Comparison of ENCODE assay signal across 15 cellular contexts in genomic region chr17:34442387-34443111, GRCh38.
DNase-seq lines count a peak whose midpoint lies in the region; ATAC-seq lines count a peak whose summit lies in the region.
"Had no signal": no experiment of that assay in that cellular context is flagged by ENCODE, and none has a peak within 500 bp of the region (broad histone marks: within the 10 kb centered on the region; RNA-seq: fewer than 3 reads in every experiment).

No MANE protein-coding gene starts in this region.

- no peak overlapping the region for H3K4me3 Mint-ChIP-seq in activated T-helper 1 cell treated with anti-CD3 and anti-CD28 coated beads, Interleukin-12 subunit alpha, Interleukin-12 subunit beta, Interleukin-2, Interleukin-4 antibody, amounts not matched to agents 30 ng/mL and 10 ng/mL and 1 ng/mL, durations not matched to agents 14 hours and 24 hours and 36 hours
- H3K4me3 Mint-ChIP-seq: B cell; CD4-positive, CD25-positive, alpha-beta regulatory T cell had no signal

- peak; percentile 73 for ATAC-seq in Right ventricle myocardium superior (ENCODE audit: poor library complexity)
- ATAC-seq in left lobe of liver = peak; percentile 60
- no peak for ATAC-seq in GM18520 (IDR thresholded peaks at IDR 0.05; ENCODE audit: unreplicated experiment)

- no peaks in the 10 kb centered on the region for H3K36me3 Mint-ChIP-seq in activated T-helper 1 cell treated with anti-CD3 and anti-CD28 coated beads, Interleukin-12 subunit alpha, Interleukin-12 subunit beta, Interleukin-2, Interleukin-4 antibody, amounts not matched to agents 30 ng/mL and 10 ng/mL and 1 ng/mL, durations not matched to agents 14 hours and 24 hours and 36 hours (ENCODE audit: low read depth)
- H3K36me3 Mint-ChIP-seq: CD4-positive, CD25-positive, alpha-beta regulatory T cell had no signal

- H3K27ac Mint-ChIP-seq in activated T-helper 1 cell treated with anti-CD3 and anti-CD28 coated beads, Interleukin-12 subunit alpha, Interleukin-12 subunit beta, Interleukin-2, Interleukin-4 antibody, amounts not matched to agents 30 ng/mL and 10 ng/mL and 1 ng/mL, durations not matched to agents 14 hours and 24 hours and 36 hours = no peak overlapping the region
- H3K27ac Mint-ChIP-seq: B cell; CD4-positive, CD25-positive, alpha-beta regulatory T cell had no signal

- intact Hi-C loops in Right ventricle myocardium superior (cut with DNase I) = loop anchor here (10.0 kb wide), 1 partner anchor 82 kb away; no protein-coding TSS in a partner anchor
- intact Hi-C loops in cardiac septum (cut with DNase I) = loop anchor here (5.0 kb wide), 2 partner anchors 540 to 675 kb away; partner anchors contain the start of genes LIG3 and RAD51D
- intact Hi-C loops in activated T-helper 1 cell treated with anti-CD3 and anti-CD28 coated beads, Interleukin-12 subunit alpha, Interleukin-12 subunit beta, Interleukin-2, Interleukin-4 antibody, amounts not matched to agents 30 ng/mL and 10 ng/mL and 1 ng/mL, durations not matched to agents 14 hours and 24 hours and 36 hours (cut with micrococcal nuclease) = loop anchor here (5.0 kb wide), 1 partner anchor 195 kb away; no protein-coding TSS in a partner anchor

- no peaks in the 10 kb centered on the region for H3K4me1 Mint-ChIP-seq in activated T-helper 1 cell treated with anti-CD3 and anti-CD28 coated beads, Interleukin-12 subunit alpha, Interleukin-12 subunit beta, Interleukin-2, Interleukin-4 antibody, amounts not matched to agents 30 ng/mL and 10 ng/mL and 1 ng/mL, durations not matched to agents 14 hours and 24 hours and 36 hours (ENCODE audit: low read depth)
- H3K4me1 Mint-ChIP-seq: B cell; CD4-positive, CD25-positive, alpha-beta regulatory T cell had no signal

- no peak overlapping the region for H3K27ac ChIP-seq in caudate nucleus (ENCODE audit: low read depth, low read length)

- DNase-seq in Right ventricle myocardium superior = no peak
- DNase-seq in cardiac septum (ENCODE audit: low spot score) = no peak
- DNase-seq in caudate nucleus (lab: John Stamatoyannopoulos, UW) = peak in 32 of 61 donors; percentile 5 to 89 (median 31)
- no peak for DNase-seq in left lobe of liver (ENCODE audit: low spot score)
- no peak for DNase-seq in activated T-helper 1 cell treated with anti-CD3 and anti-CD28 coated beads, Interleukin-12 subunit alpha, Interleukin-12 subunit beta, Interleukin-2, Interleukin-4 antibody, amounts not matched to agents 30 ng/mL and 10 ng/mL and 1 ng/mL, durations not matched to agents 14 hours and 24 hours and 36 hours (ENCODE audit: low spot score)
- DNase-seq in HuH-7 (ENCODE audit: low spot score) = no peak
- DNase-seq: Caco-2; CD4-positive, CD25-positive, alpha-beta regulatory T cell; EL; GOT3; KG1; NCI-H1694 treated with DMSO at 0.1 percent for 48 hours; SIG-M5 had no signal

- H3K27me3 Mint-ChIP-seq in activated T-helper 1 cell treated with anti-CD3 and anti-CD28 coated beads, Interleukin-12 subunit alpha, Interleukin-12 subunit beta, Interleukin-2, Interleukin-4 antibody, amounts not matched to agents 30 ng/mL and 10 ng/mL and 1 ng/mL, durations not matched to agents 14 hours and 24 hours and 36 hours (ENCODE audit: insufficient read depth) = peaks cover 15% of the 10 kb centered on the region

- H3K9me3 Mint-ChIP-seq in activated T-helper 1 cell treated with anti-CD3 and anti-CD28 coated beads, Interleukin-12 subunit alpha, Interleukin-12 subunit beta, Interleukin-2, Interleukin-4 antibody, amounts not matched to agents 30 ng/mL and 10 ng/mL and 1 ng/mL, durations not matched to agents 14 hours and 24 hours and 36 hours = no peaks in the 10 kb centered on the region
- H3K9me3 Mint-ChIP-seq: CD4-positive, CD25-positive, alpha-beta regulatory T cell had no signal

Comparison
In these comparisons a context has a peak if more than half of its experiments do, and no peak if none do; other contexts are left out.
1. DNase-seq: peak in caudate nucleus (32 of 61); none in Right ventricle myocardium superior (single experiment), cardiac septum (single experiment), left lobe of liver (single experiment), activated T-helper 1 cell treated with anti-CD3 and anti-CD28 coated beads, Interleukin-12 subunit alpha, Interleukin-12 subunit beta, Interleukin-2, Interleukin-4 antibody, amounts not matched to agents 30 ng/mL and 10 ng/mL and 1 ng/mL, durations not matched to agents 14 hours and 24 hours and 36 hours (single experiment) and HuH-7 (single experiment).